Comparison of ENCODE assay signal across 1 cellular context in genomic region chr10:110497438-110498086, GRCh38.
TF ChIP-seq lines count a peak whose summit lies in the region.

TSS of gene DUSP5 (plus strand) at chr10:110497907. CDS start at chr10:110498122, 215 bp downstream.

TF ChIP-seq in SK-N-SH, 30 proteins besides CTCF, POLR2A, EP300 and RAD21 (continued from another document):
- TF ChIP-seq GATA2 (CRISPR knock-in tag; IDR thresholded peaks at IDR 0.05), result 0 out of 2 replicates have a peak, but pooled peaks have one; percentile 9
- peak; percentile 85 for TF ChIP-seq TAF1 (IDR thresholded peaks at IDR 0.05; ENCODE audit: borderline replicate concordance, low read depth, low read length)
- peak; percentile 58 for TF ChIP-seq PBX3 (IDR thresholded peaks at IDR 0.05)
